1 cellular context compared by ENCODE assay signal in genomic region chr9:17614929-17615328, GRCh38.
TF ChIP-seq lines count a peak whose summit lies in the region.

No MANE protein-coding gene starts in this region.

TF ChIP-seq in HEK293, 187 proteins besides CTCF, POLR2A, EP300 and RAD21 (continued from another document):
- TF ChIP-seq PRDM10 (tag by site-specific recombination; IDR thresholded peaks at IDR 0.05) (peak; percentile 91), ZNF132 (tag by site-specific recombination; IDR thresholded peaks at IDR 0.05; ENCODE audit: borderline replicate concordance) (no peak), ZNF600 (tag by site-specific recombination; IDR thresholded peaks at IDR 0.05) (0 out of 2 replicates have a peak, but pooled peaks have one; percentile 30), GLIS1 (tag by site-specific recombination; IDR thresholded peaks at IDR 0.05) (peak; percentile 81), ZNF280D (tag by site-specific recombination; IDR thresholded peaks at IDR 0.05) (no peak), ZIC2 (tag by site-specific recombination; IDR thresholded peaks at IDR 0.05) (peak; percentile 39; the same call in 1 of the 2 replicates), IKZF3 (tag by site-specific recombination; IDR thresholded peaks at IDR 0.05) (0 out of 2 replicates have a peak, but pooled peaks have one; percentile 21), EGR2 (tag by site-specific recombination; IDR thresholded peaks at IDR 0.05; ENCODE audit: low read depth) (0 out of 2 replicates have a peak, but pooled peaks have one; percentile 8), ZFP69B (tag by site-specific recombination; IDR thresholded peaks at IDR 0.05) (peak; percentile 71)
